8 cellular contexts compared by ENCODE assay signal in the genomic region with DNA sequence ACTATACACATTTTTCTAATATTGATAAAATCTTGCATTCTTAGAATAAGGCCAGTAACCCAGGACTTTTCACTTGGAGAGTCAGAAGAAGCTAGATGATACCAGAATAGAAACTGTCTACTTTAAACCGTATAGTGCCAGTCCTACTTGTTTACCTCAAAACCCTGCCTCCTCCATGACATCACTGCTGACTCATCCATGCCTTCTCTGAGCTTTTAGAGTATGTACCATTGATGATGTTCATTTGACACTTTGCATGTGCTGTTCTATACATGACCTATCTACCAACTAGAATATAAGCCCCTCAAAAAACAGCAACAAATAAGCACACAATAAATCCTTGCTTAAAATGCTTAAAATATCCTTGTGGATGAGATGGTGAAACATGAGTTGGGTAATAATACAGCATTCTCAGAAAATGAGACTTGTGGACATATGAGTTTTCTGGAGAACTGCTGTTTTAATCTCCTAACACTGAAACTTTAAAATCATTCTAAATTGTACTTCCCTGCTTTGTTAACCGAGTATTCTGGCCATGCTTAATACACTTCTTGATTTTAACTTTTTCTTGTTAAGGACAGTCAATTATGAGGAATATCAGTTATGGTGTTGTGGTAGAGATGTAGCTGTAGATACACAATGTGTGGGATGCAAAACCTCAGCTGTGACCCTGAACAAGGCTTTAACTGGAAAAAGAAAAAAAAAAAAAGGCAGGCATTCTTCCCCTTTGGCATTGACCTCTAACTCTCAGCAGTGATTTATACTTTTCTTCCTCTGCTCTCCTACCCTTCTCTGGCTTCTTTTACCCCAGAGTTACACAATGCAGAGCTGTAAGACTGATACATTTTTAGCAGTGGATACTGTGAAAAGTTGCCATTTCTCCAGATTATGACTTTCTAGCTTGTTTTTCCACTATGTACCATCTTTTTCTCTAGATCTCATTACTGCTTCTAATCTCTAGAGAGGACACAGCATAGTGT. TPM values are rescaled to one million over a fixed set of nuclear protein-coding genes. Genes with fewer than 3 reads are reported as not detected.
DNase-seq lines count a peak whose midpoint lies in the region; ATAC-seq lines count a peak whose summit lies in the region.

No MANE protein-coding gene starts in this region.

- no peaks in the 10 kb centered on the region for H3K27me3 ChIP-seq in mesenchymal stem cell (ENCODE audit: control insufficient read depth in 1 of 2, insufficient read depth in 1 of 2, low read length in 2 of 2)

- peak overlapping the region; percentile 61 for H2BK5ac ChIP-seq in mesenchymal stem cell (ENCODE audit: low read depth, low read length, poor library complexity, severe bottlenecking)

- H3K79me1 ChIP-seq in mesenchymal stem cell (replicated peaks; ENCODE audit: low read length, poor library complexity, severe bottlenecking) = peaks cover 2% of the 10 kb centered on the region

- no peak overlapping the region for H2BK12ac ChIP-seq in mesenchymal stem cell (ENCODE audit: low read length in 2 of 2)

- 0% methylated on average over 1 of the region's 2 CpGs for whole genome bisulfite sequencing in mesenchymal stem cell

- no peaks in the 10 kb centered on the region for H3K36me3 Mint-ChIP-seq in T-helper 17 cell (ENCODE audit: low read depth)

- H3K9me3 ChIP-seq in T-helper 17 cell (ENCODE audit: control insufficient read depth, low read length, poor library complexity, severe bottlenecking) = no peaks in the 10 kb centered on the region
- H3K9me3 ChIP-seq in mesenchymal stem cell (ENCODE audit: control insufficient read depth, low read length) = no peaks in the 10 kb centered on the region

- no peak overlapping the region for H2BK120ac ChIP-seq in mesenchymal stem cell (ENCODE audit: low read depth, low read length)

- no peak overlapping the region for H2AK5ac ChIP-seq in mesenchymal stem cell (ENCODE audit: low read length, severe bottlenecking)

- no peak overlapping the region for H4K91ac ChIP-seq in mesenchymal stem cell (ENCODE audit: low read length)

- H3K23ac ChIP-seq in mesenchymal stem cell (ENCODE audit: low read length in 2 of 2) = no peak overlapping the region

- H2BK15ac ChIP-seq in mesenchymal stem cell (ENCODE audit: low read depth, poor library complexity, severe bottlenecking) = no peak overlapping the region

- peak overlapping the region; percentile 93 for H3K27ac ChIP-seq in mesenchymal stem cell (ENCODE audit: low read length, poor library complexity, severe bottlenecking)

- no peak overlapping the region for H3K14ac ChIP-seq in mesenchymal stem cell (ENCODE audit: low read length in 2 of 2)

- no peak overlapping the region for H3K4me3 Mint-ChIP-seq in T-helper 17 cell

- no peak overlapping the region for H4K8ac ChIP-seq in mesenchymal stem cell (ENCODE audit: low read length)

- H3K4me1 ChIP-seq in mesenchymal stem cell (ENCODE audit: control insufficient read depth, insufficient read depth, low read depth, low read length) = peaks cover 7% of the 10 kb centered on the region

- H3K18ac ChIP-seq in mesenchymal stem cell (ENCODE audit: low read depth in 1 of 2, low read length in 2 of 2) = no peak overlapping the region

- H3K27ac Mint-ChIP-seq in T-helper 17 cell = peak overlapping the region; percentile 76

- H3K36me3 ChIP-seq in mesenchymal stem cell (ENCODE audit: control insufficient read depth in 1 of 2, insufficient read depth in 2 of 2, low read depth in 1 of 2, low read length in 2 of 2) = no peaks in the 10 kb centered on the region

- ATAC-seq in HG03196 (IDR thresholded peaks at IDR 0.05; ENCODE audit: unreplicated experiment) (peak; percentile 43), T-helper 17 cell (peak; percentile 13), HG03025 (IDR thresholded peaks at IDR 0.05; ENCODE audit: low FRiP score, unreplicated experiment) (no peak)

- H3K4me1 Mint-ChIP-seq in T-helper 17 cell = peaks cover 17% of the 10 kb centered on the region

- H3K4me3 ChIP-seq in mesenchymal stem cell (ENCODE audit: insufficient read depth in 1 of 2, low read depth in 1 of 2, low read length in 2 of 2) = peak overlapping the region in 1 of 2 experiments; percentile 94

- H3K9ac ChIP-seq in mesenchymal stem cell (ENCODE audit: low read length) = peak overlapping the region; percentile 95

- H3K4me2 ChIP-seq in mesenchymal stem cell (ENCODE audit: low read length, poor library complexity, severe bottlenecking) = peak overlapping the region; percentile 52

- DNase-seq in SIG-M5 treated with dmso at 0.1 percent for 504 hours (lab: John Stamatoyannopoulos, UW; ENCODE audit: unreplicated experiment) (peak; percentile 15), SIG-M5 (lab: John Stamatoyannopoulos, UW) (no peak), T-helper 17 cell (no peak), astrocyte of the hippocampus (ENCODE audit: low read depth, low spot score) (peak; percentile 78), mesenchymal stem cell (peak; percentile 91), superior temporal gyrus (ENCODE audit: extremely low spot score) (peak; percentile 34)

- no peak overlapping the region for H3K4ac ChIP-seq in mesenchymal stem cell (ENCODE audit: low read depth in 1 of 2, low read length in 2 of 2)

- H3K27me3 Mint-ChIP-seq in T-helper 17 cell = no peaks in the 10 kb centered on the region

- H2AFZ ChIP-seq in mesenchymal stem cell (ENCODE audit: low read depth, low read length) = no peak overlapping the region

RNA-seq across cellular contexts. Expression of a gene that starts 2.3 kb away (rescaled TPM):
- 1 to 10 TPM; 3.1 to 9.6 TPM for total RNA-seq in T-helper 17 cell
- polyA plus RNA-seq in mesenchymal stem cell (2013, experiment 1 of 2) = 13.1 TPM
- 12.7 TPM for polyA plus RNA-seq in mesenchymal stem cell (2013, experiment 2 of 2)

Comparison
In these comparisons a context has a peak if more than half of its experiments do, and no peak if none do; other contexts are left out.
1. DNase-seq: peak in SIG-M5 treated with dmso at 0.1 percent for 504 hours (single experiment), astrocyte of the hippocampus (single experiment), mesenchymal stem cell (single experiment) and superior temporal gyrus (single experiment); none in SIG-M5 (single experiment) and T-helper 17 cell (0 of 3).